ENCODE assay signal across 37 cellular contexts in genomic region chr3:46579756-46580286, GRCh38. TPM values are rescaled to one million over a fixed set of nuclear protein-coding genes. Genes with fewer than 3 reads are reported as not detected.
A peak's percentile ranks its signal among the peaks of the same experiment; 100 is the strongest.
DNase-seq lines count a peak whose midpoint lies in the region; ATAC-seq, FAIRE-seq and TF ChIP-seq lines count a peak whose summit lies in the region.
"Had no signal": no experiment of that assay in that cellular context is flagged by ENCODE, and none has a peak within 500 bp of the region (broad histone marks: within the 10 kb centered on the region; RNA-seq: fewer than 3 reads in every experiment).

No MANE protein-coding gene starts in this region.

- no peaks in the 10 kb centered on the region for H3K9me3 ChIP-seq in H9 (ENCODE audit: control insufficient read depth, low read depth, low read length)
- no peaks in the 10 kb centered on the region for H3K9me3 ChIP-seq in K562 (replicated peaks; ENCODE audit: control insufficient read depth, insufficient read depth, low read depth, low read length)
- no peaks in the 10 kb centered on the region for H3K9me3 ChIP-seq in iPS-18c (ENCODE audit: control insufficient read depth, insufficient read depth, low read length)
- peaks cover 1% of the 10 kb centered on the region for H3K9me3 ChIP-seq in trophoblast cell (ENCODE audit: insufficient read depth, low read depth, low read length)
- H3K9me3 ChIP-seq in left lung = no peaks in the 10 kb centered on the region
- H3K9me3 ChIP-seq: BLaER1, left ventricle myocardium inferior, SJSA1, tibial nerve had no signal

- H3K23ac ChIP-seq in H9 (ENCODE audit: insufficient read length, low read depth, low read length) = no peak overlapping the region
- H3K23ac ChIP-seq in trophoblast cell (ENCODE audit: low read length) = no peak overlapping the region

- H3K4me3 ChIP-seq in K562 (no peak overlapping the region), iPS-18c (ENCODE audit: insufficient read depth, low read depth, low read length) (peak overlapping the region; percentile 71), trophoblast cell (ENCODE audit: low read depth, low read length) (no peak overlapping the region), left lung (no peak overlapping the region)
- H3K4me3 ChIP-seq: BLaER1, left ventricle myocardium inferior, SJSA1, tibial nerve had no signal

- H3K4ac ChIP-seq in H9 (ENCODE audit: low read depth, low read length) = no peak overlapping the region
- no peak overlapping the region for H3K4ac ChIP-seq in trophoblast cell (ENCODE audit: low read depth, low read length)

- no peak overlapping the region for H2BK15ac ChIP-seq in H9 (ENCODE audit: low read depth, low read length)

- no peak for FAIRE-seq in K562 (lab: Jason Lieb, UNC)
- FAIRE-seq: astrocyte, GM12891 had no signal

- CTCF ChIA-PET in K562 (lab: Yijun Ruan, JAX; ENCODE audit: low intra/inter-chr PET ratio) = no interaction called here

- H3K36me3 Mint-ChIP-seq in H9 (ENCODE audit: insufficient read depth in 1 of 3, low read depth in 3 of 3) = peaks cover 63 to 70% (median 65%) of the 10 kb centered on the region in 3 experiments
- H3K36me3 Mint-ChIP-seq: activated naive CD8-positive, alpha-beta T cell treated with anti-CD3 and anti-CD28 coated beads for 36 hours; naive B cell had no signal

- DNase-seq in H9 = no peak
- DNase-seq in K562 (ENCODE audit: extremely low read depth in 1 of 4, low spot score in 3 of 4) = no peak
- no peak for DNase-seq in trophoblast cell
- DNase-seq in NCI-H2107 treated with DMSO at 0.1 percent for 48 hours (lab: John Stamatoyannopoulos, UW; ENCODE audit: unreplicated experiment) = no peak
- no peak for DNase-seq in left lung
- DNase-seq in NCI-H1048 (lab: John Stamatoyannopoulos, UW) = no peak
- DNase-seq: ACHN; activated CD4-positive, alpha-beta T cell treated with anti-CD3 and anti-CD28 coated beads for 4 hours; activated effector memory CD4-positive, alpha-beta T cell treated with Interleukin-2 at 50 U/mL for 16 hours; activated naive CD8-positive, alpha-beta T cell treated with anti-CD3 and anti-CD28 coated beads for 36 hours; activated T-cell treated with anti-CD3 and anti-CD28 coated beads, Interleukin-2, amount 50 U/mL, for 1 hour; cortex of kidney; DMS 273 treated with DMSO at 0.1 percent for 48 hours; effector memory CD8-positive, alpha-beta T cell; foreskin fibroblast; HCEC 1CT; head of caudate nucleus; IMR-90; left ventricle myocardium inferior; naive B cell; NCI-H1694 treated with DMSO at 0.1 percent for 48 hours; stimulated activated CD4-positive, alpha-beta T cell treated with anti-CD3 and anti-CD28 coated beads, Interleukin-4, amount 100 ng/mL, for 24 hours; T-helper 9 cell had no signal

- peak overlapping the region; percentile 96 for H3K4me2 ChIP-seq in H9 (ENCODE audit: insufficient read depth, insufficient read length, low read length)
- H3K4me2 ChIP-seq in K562 (ENCODE audit: insufficient read depth, low read length) = no peak overlapping the region
- H3K4me2 ChIP-seq in trophoblast cell (ENCODE audit: low read length) = peak overlapping the region; percentile 20
- H3K4me2 ChIP-seq: BLaER1 had no signal

- H3K23me2 ChIP-seq in H9 (ENCODE audit: insufficient read length, low read depth, low read length, poor library complexity, severe bottlenecking) = peaks cover 27% of the 10 kb centered on the region

- H3K4me3 Mint-ChIP-seq in H9 = peak overlapping the region; percentile 90 to 92
- H3K4me3 Mint-ChIP-seq: activated naive CD8-positive, alpha-beta T cell treated with anti-CD3 and anti-CD28 coated beads for 36 hours; effector memory CD8-positive, alpha-beta T cell; naive B cell had no signal

- peaks cover 2 to 3% of the 10 kb centered on the region in 2 experiments; a peak in 3 of 5 replicates for H3K9me3 Mint-ChIP-seq in H9
- H3K9me3 Mint-ChIP-seq: activated naive CD8-positive, alpha-beta T cell treated with anti-CD3 and anti-CD28 coated beads for 36 hours; effector memory CD8-positive, alpha-beta T cell; naive B cell had no signal

- no peak overlapping the region for H3T11ph ChIP-seq in H9 (ENCODE audit: low read length)

- H3K18ac ChIP-seq in H9 (ENCODE audit: insufficient read length, low read depth, low read length) = no peak overlapping the region
- H3K18ac ChIP-seq in trophoblast cell (ENCODE audit: low read length) = no peak overlapping the region

- H3K27ac Mint-ChIP-seq in H9 = peak overlapping the region in 2 of 3 experiments; percentile 90 to 91; a peak in 4 of 7 replicates
- H3K27ac Mint-ChIP-seq: activated naive CD8-positive, alpha-beta T cell treated with anti-CD3 and anti-CD28 coated beads for 36 hours; progenitor cell of endocrine pancreas had no signal

- H3K27me3 ChIP-seq in H9 (ENCODE audit: insufficient read depth, low read length) = no peaks in the 10 kb centered on the region
- peaks cover 27 to 32% of the 10 kb centered on the region in 2 experiments for H3K27me3 ChIP-seq in K562 (ENCODE audit: control insufficient read depth in 2 of 2, insufficient read depth in 2 of 2, low read length in 2 of 2)
- H3K27me3 ChIP-seq in trophoblast cell (ENCODE audit: insufficient read depth, low read length) = peaks cover 6% of the 10 kb centered on the region
- peaks cover 0 to 20% of the 10 kb centered on the region in 2 donors for H3K27me3 ChIP-seq in left lung
- H3K27me3 ChIP-seq: BLaER1, SJSA1 had no signal

- H4K12ac ChIP-seq in trophoblast cell (ENCODE audit: low read depth, low read length) = no peak overlapping the region

- peak overlapping the region; percentile 91 for H3K9ac ChIP-seq in H9 (ENCODE audit: extremely low read depth, insufficient read length, low read length)
- H3K9ac ChIP-seq in K562 (ENCODE audit: insufficient read depth in 1 of 2, low read depth in 2 of 2, low read length in 2 of 2) = no peak overlapping the region; a peak in 1 of 4 replicates
- H3K9ac ChIP-seq in trophoblast cell (ENCODE audit: low read length) = no peak overlapping the region
- H3K9ac ChIP-seq: BLaER1 had no signal

- H4K20me1 ChIP-seq in H9 (ENCODE audit: control insufficient read depth, insufficient read depth, insufficient read length) (no peaks in the 10 kb centered on the region), K562 (replicated peaks; ENCODE audit: control insufficient read depth, insufficient read depth, low read length) (no peaks in the 10 kb centered on the region)
- H4K20me1 ChIP-seq: BLaER1 had no signal

- POLR2A ChIA-PET in K562 (lab: Yijun Ruan, JAX) = no interaction called here

- H3K9me1 ChIP-seq in K562 (ENCODE audit: control insufficient read depth, insufficient read depth, low read length) = no peaks in the 10 kb centered on the region

- in situ Hi-C loops in K562 (cut with MboI) = no loop called here

- no peak overlapping the region for H4K91ac ChIP-seq in H9 (ENCODE audit: insufficient read length, low read depth, low read length)
- no peak overlapping the region for H4K91ac ChIP-seq in trophoblast cell (ENCODE audit: low read depth, low read length)

- no peak overlapping the region for H2BK120ac ChIP-seq in H9 (ENCODE audit: low read depth, low read length, poor library complexity, severe bottlenecking)
- no peak overlapping the region for H2BK120ac ChIP-seq in trophoblast cell (ENCODE audit: insufficient read depth, low read length, poor library complexity)

- H3K79me2 ChIP-seq in H9 (ENCODE audit: insufficient read depth, low read length) = peaks cover 23% of the 10 kb centered on the region; the same call in 1 of the 2 replicates
- no peaks in the 10 kb centered on the region for H3K79me2 ChIP-seq in K562 (ENCODE audit: control insufficient read depth, insufficient read depth, low read length)
- no peaks in the 10 kb centered on the region for H3K79me2 ChIP-seq in trophoblast cell (ENCODE audit: control insufficient read depth, insufficient read depth, low read length, poor library complexity)

- H3K56ac ChIP-seq in H9 (ENCODE audit: insufficient read length, low read depth, low read length) = no peak overlapping the region

- TF ChIP-seq CTCF in H9 (conservative IDR thresholded peaks at IDR 0.05) (no peak), K562 (IDR thresholded peaks at IDR 0.05 in 2 of 3, conservative IDR thresholded peaks at IDR 0.05 in 1 of 3; ENCODE audit: insufficient read depth in 2 of 3, low read depth in 1 of 3, low read length in 3 of 3) (no peak), left lung (IDR thresholded peaks at IDR 0.05) (no peak)

- H3K14ac ChIP-seq in H9 (ENCODE audit: insufficient read depth, low read length) (no peak overlapping the region), trophoblast cell (ENCODE audit: low read length) (no peak overlapping the region)

- peaks cover 53 to 70% of the 10 kb centered on the region in 2 experiments for H3K4me1 Mint-ChIP-seq in H9

- intact Hi-C loops in K562 (cut with micrococcal nuclease) (no loop called here), left lung (cut with DNase I) (no loop called here)

- H3K4me1 ChIP-seq in H9 (ENCODE audit: insufficient read depth, low read length) = peaks cover 7% of the 10 kb centered on the region; the same call in 1 of the 2 replicates
- H3K4me1 ChIP-seq in K562 (replicated peaks in 1 of 2; ENCODE audit: control insufficient read depth in 2 of 2, insufficient read depth in 2 of 2, low read length in 2 of 2) = peaks cover 0 to 5% of the 10 kb centered on the region in 2 experiments; a peak in 2 of 5 replicates
- H3K4me1 ChIP-seq in trophoblast cell (ENCODE audit: control insufficient read depth in 1 of 2, insufficient read depth in 2 of 2, low read length in 2 of 2) = peaks cover 7 to 11% of the 10 kb centered on the region in 2 experiments
- H3K4me1 ChIP-seq in left lung = peaks cover 0 to 7% of the 10 kb centered on the region in 2 donors
- H3K4me1 ChIP-seq: SJSA1 had no signal

- H2AK5ac ChIP-seq in H9 (ENCODE audit: insufficient read length, low read length) (no peak overlapping the region), trophoblast cell (ENCODE audit: low read length) (no peak overlapping the region)

- H2BK5ac ChIP-seq in H9 (ENCODE audit: insufficient read length, low read length) = no peak overlapping the region
- H2BK5ac ChIP-seq in trophoblast cell (ENCODE audit: low read depth, low read length, poor library complexity) = no peak overlapping the region

- H3K79me1 ChIP-seq in H9 (ENCODE audit: insufficient read depth, low read depth, low read length, poor library complexity, severe bottlenecking) (peaks cover 6% of the 10 kb centered on the region), trophoblast cell (ENCODE audit: low read length) (peaks cover 1% of the 10 kb centered on the region)

- H4K5ac ChIP-seq in H9 (ENCODE audit: insufficient read length, low read depth, low read length) = no peak overlapping the region

- H4K8ac ChIP-seq in H9 (replicated peaks; ENCODE audit: insufficient read length, low read depth, low read length) (no peak overlapping the region), trophoblast cell (ENCODE audit: low read depth, low read length) (no peak overlapping the region)

- TF ChIP-seq EP300 in K562 (IDR thresholded peaks at IDR 0.05; ENCODE audit: low read length) = no peak

- H2AFZ ChIP-seq in H9 (ENCODE audit: low read length) (no peak overlapping the region), K562 (ENCODE audit: low read depth, low read length) (no peak overlapping the region), trophoblast cell (ENCODE audit: insufficient read depth, low read length, poor library complexity) (no peak overlapping the region)

- H2BK12ac ChIP-seq in H9 (ENCODE audit: insufficient read length, low read depth, low read length) (no peak overlapping the region), trophoblast cell (ENCODE audit: low read length) (no peak overlapping the region)

- TF ChIP-seq POLR2A in K562 (conservative IDR thresholded peaks at IDR 0.05) = no peak

- H3K27ac ChIP-seq in H9 (ENCODE audit: insufficient read length, low read depth, low read length) (no peak overlapping the region), K562 (ENCODE audit: extremely low read depth, low read depth, low read length) (no peak overlapping the region), trophoblast cell (ENCODE audit: low read depth, low read length) (no peak overlapping the region), left lung (no peak overlapping the region)
- H3K27ac ChIP-seq: BLaER1, left ventricle myocardium inferior, SJSA1, tibial nerve had no signal

- ATAC-seq in K562 (peak; percentile 41), HG02885 (IDR thresholded peaks at IDR 0.05; ENCODE audit: poor library complexity, unreplicated experiment) (no peak), left lung (no peak)
- ATAC-seq: effector memory CD8-positive, alpha-beta T cell had no signal

- no peaks in the 10 kb centered on the region for H3K27me3 Mint-ChIP-seq in H9 (ENCODE audit: low read depth)

- no peak overlapping the region for H2BK20ac ChIP-seq in H9 (ENCODE audit: low read depth, low read length, poor library complexity, severe bottlenecking)

- H3K36me3 ChIP-seq in K562 (ENCODE audit: control insufficient read depth, insufficient read depth, low read length) (no peaks in the 10 kb centered on the region), trophoblast cell (ENCODE audit: control insufficient read depth in 1 of 2, insufficient read depth in 2 of 2, low read length in 2 of 2) (no peaks in the 10 kb centered on the region), left lung (no peaks in the 10 kb centered on the region)
- H3K36me3 ChIP-seq: BLaER1, left ventricle myocardium inferior, SJSA1, tibial nerve had no signal

- no TSS peak for BruUV-seq in K562 (replicated peaks; lab: Mats Ljungman, UMichigan)

- no peak for TF ChIP-seq RAD21 in K562 (CRISPR knock-in tag; conservative IDR thresholded peaks at IDR 0.05 in 1 of 2, IDR thresholded peaks at IDR 0.05 in 1 of 2)

- WGBS in H9 (ENCODE audit: extremely low coverage, insufficient read length, low lambda C conversion rate) = no CpG with 5 or more reads among the region's 14 CpGs
- WGBS in K562 (ENCODE audit: insufficient coverage, low coverage, missing lambda C conversion rate) = 8% methylated on average over 14 of the region's 14 CpGs
- no CpG with 5 or more reads among the region's 14 CpGs for WGBS in trophoblast cell (ENCODE audit: extremely low coverage, insufficient coverage, insufficient read length)

RNA-seq across cellular contexts. Expression of gene LRRC2, which starts 13.7 kb away (rescaled TPM):
- total RNA-seq in H9 (2021) = 2.6 and 3.4 TPM in 2 replicates
- not detected in 2 replicates for total RNA-seq in K562 (2011; cell fraction: chromatin; rRNA removed; ENCODE audit: low replicate concordance)
- not detected in 2 replicates for total RNA-seq in K562 (2011; cell fraction: nucleolus; rRNA removed)
- total RNA-seq in K562 (2011; cell fraction: nucleoplasm; rRNA removed) = not detected in 2 replicates
- total RNA-seq in K562 (2014; rRNA removed) = not detected in 2 replicates
- not detected in 2 replicates for total RNA-seq in K562 (2014; rRNA removed; fragmentation: Illumina TruSeq; extraction: Trizol)
- total RNA-seq in K562 (2015; rRNA removed; fragmentation: Illumina TruSeq; extraction: Trizol) = 0.04 TPM in 1 of 2 replicates, not detected in the other
- not detected in 2 replicates for total RNA-seq in K562 (2021)
- 0.04 and 0.07 TPM in 2 replicates for polyA plus RNA-seq in K562 (2011; rRNA removed)
- not detected in 2 replicates for polyA plus RNA-seq in K562 (2011; cell fraction: cytosol; rRNA removed)
- polyA plus RNA-seq in K562 (2011; cell fraction: nucleus; rRNA removed) = not detected in 2 replicates
- polyA plus RNA-seq in K562 (2012) = 0.03 and 0.17 TPM in 2 replicates
- polyA plus RNA-seq in K562 (2014; fragmentation: Illumina TruSeq; extraction: Trizol) = 0.01 TPM in 1 of 2 replicates, not detected in the other
- polyA plus RNA-seq in K562 (2014; fragmentation: Nextera tagmentation; extraction: Ambion mirVana) = under 1 TPM in 1 of 2 experiments, not detected in 1; 0.04 TPM
- 0.01 TPM in 1 of 2 replicates, not detected in the other for polyA plus RNA-seq in K562 (2014; rRNA removed)
- not detected in 2 replicates for polyA minus RNA-seq in K562 (2011; rRNA and poly(A)+ RNA removed)
- not detected in 2 replicates for polyA minus RNA-seq in K562 (2011; cell fraction: cytosol; rRNA and poly(A)+ RNA removed)
- polyA minus RNA-seq in K562 (2011; cell fraction: nucleus; rRNA and poly(A)+ RNA removed) = not detected in 2 replicates
- 0.07 and 0.11 TPM in 2 replicates for polyA plus RNA-seq in trophoblast cell (2013)
- under 1 TPM; 0.45 to 0.47 TPM for total RNA-seq in left lung
- total RNA-seq: activated CD8-positive, alpha-beta memory T cell treated with anti-CD3 and anti-CD28 coated beads for 36 hours; activated naive CD8-positive, alpha-beta T cell treated with anti-CD3 and anti-CD28 coated beads for 36 hours; NCI-H460; progenitor cell of endocrine pancreas had no signal

RNA-seq across cellular contexts. Expression of gene FAM240A, which starts 32.5 kb away (rescaled TPM):
- total RNA-seq in H9 (2021) (0.11 TPM in 1 of 2 replicates, not detected in the other), K562 (2014; rRNA removed) (not detected in 2 replicates), K562 (2014; rRNA removed; fragmentation: Illumina TruSeq; extraction: Trizol) (not detected in 2 replicates), K562 (2015; rRNA removed; fragmentation: Illumina TruSeq; extraction: Trizol) (not detected in 2 replicates), K562 (2021) (not detected in 2 replicates), left lung (not detected)
- total RNA-seq in K562 (2011; cell fraction: chromatin; rRNA removed; ENCODE audit: low replicate concordance) = not detected in 2 replicates
- total RNA-seq in K562 (2011; cell fraction: nucleolus; rRNA removed) = not detected in 2 replicates
- total RNA-seq in K562 (2011; cell fraction: nucleoplasm; rRNA removed) = not detected in 2 replicates
- polyA plus RNA-seq in K562 (2011; rRNA removed) (not detected in 2 replicates), K562 (2014; fragmentation: Illumina TruSeq; extraction: Trizol) (not detected in 2 replicates), K562 (2014; fragmentation: Nextera tagmentation; extraction: Ambion mirVana) (not detected), K562 (2014; rRNA removed) (not detected in 2 replicates)
- not detected in 2 replicates for polyA plus RNA-seq in K562 (2011; cell fraction: cytosol; rRNA removed)
- polyA plus RNA-seq in K562 (2011; cell fraction: nucleus; rRNA removed) = not detected in 2 replicates
- polyA plus RNA-seq in K562 (2012) = not detected in 2 replicates
- polyA minus RNA-seq in K562 (2011; rRNA and poly(A)+ RNA removed) = not detected in 2 replicates
- polyA minus RNA-seq in K562 (2011; cell fraction: cytosol; rRNA and poly(A)+ RNA removed) = not detected in 2 replicates
- not detected in 2 replicates for polyA minus RNA-seq in K562 (2011; cell fraction: nucleus; rRNA and poly(A)+ RNA removed)
- not detected in 2 replicates for polyA plus RNA-seq in trophoblast cell (2013)
- total RNA-seq: activated CD8-positive, alpha-beta memory T cell treated with anti-CD3 and anti-CD28 coated beads for 36 hours; activated naive CD8-positive, alpha-beta T cell treated with anti-CD3 and anti-CD28 coated beads for 36 hours; astrocyte; cardiac septum; IMR-90; left ventricle myocardium inferior; mesenteric fat pad; NCI-H460; progenitor cell of endocrine pancreas; RPMI7951; SJSA1 had no signal
- polyA plus RNA-seq: esophagus, IMR-90 had no signal
